In genomic region chr14:61461808-61462275, GRCh38 we compare ENCODE assay signal across 8 cellular contexts.
A peak's percentile ranks its signal among the peaks of the same experiment; 100 is the strongest.
DNase-seq lines count a peak whose midpoint lies in the region; ATAC-seq and TF ChIP-seq lines count a peak whose summit lies in the region.

No MANE protein-coding gene starts in this region.

- peak; percentile 60 for DNase-seq in activated naive CD4-positive, alpha-beta T cell treated with anti-CD3 and anti-CD28 coated beads for 36 hours
- no peak for DNase-seq in activated naive CD4-positive, alpha-beta T cell treated with Interleukin-2 at 50 U/mL for 16 hours
- DNase-seq in NCI-H748 treated with DMSO at 0.1 percent for 48 hours (lab: John Stamatoyannopoulos, UW) (peak; percentile 68), adipocyte (ENCODE audit: low read depth) (peak; percentile 90), left ventricle myocardium inferior (no peak), sciatic nerve (ENCODE audit: low spot score) (no peak)

- no peaks in the 10 kb centered on the region for H3K36me3 ChIP-seq in adipocyte (ENCODE audit: control insufficient read depth, insufficient read depth, low read length, severe bottlenecking)
- peaks cover 21% of the 10 kb centered on the region for H3K36me3 ChIP-seq in left ventricle myocardium inferior

- peak overlapping the region; percentile 93 for H3K27ac Mint-ChIP-seq in activated naive CD4-positive, alpha-beta T cell treated with anti-CD3 and anti-CD28 coated beads for 36 hours

- H3K9me3 ChIP-seq in adipocyte (ENCODE audit: control insufficient read depth, low read length) (peaks cover 7% of the 10 kb centered on the region), left ventricle myocardium inferior (replicated peaks) (peaks cover 7% of the 10 kb centered on the region)

- no peaks in the 10 kb centered on the region for H3K27me3 Mint-ChIP-seq in activated naive CD4-positive, alpha-beta T cell treated with anti-CD3 and anti-CD28 coated beads for 36 hours (ENCODE audit: low read depth)

- H3K4me1 Mint-ChIP-seq in activated naive CD4-positive, alpha-beta T cell treated with anti-CD3 and anti-CD28 coated beads for 36 hours (ENCODE audit: low read depth): peaks cover 71% of the 10 kb centered on the region

- H3K27ac ChIP-seq in left ventricle myocardium inferior (replicated peaks): peak overlapping the region; percentile 67

- peak; percentile 85 for TF ChIP-seq CTCF in left ventricle myocardium inferior (IDR thresholded peaks at IDR 0.05; ENCODE audit: borderline replicate concordance)

- intact Hi-C loops in activated naive CD4-positive, alpha-beta T cell treated with anti-CD3 and anti-CD28 coated beads for 36 hours (cut with micrococcal nuclease): loop anchor here (1.0 to 10.0 kb wide), 8 partner anchors 15 to 1813 kb away; partner anchors contain the start of gene HIF1A
- intact Hi-C loops in left ventricle myocardium inferior (cut with micrococcal nuclease): loop anchor here (2.0 to 5.0 kb wide), 2 partner anchors 270 to 375 kb away; no protein-coding TSS in a partner anchor
- intact Hi-C loops in sciatic nerve (cut with DNase I): loop anchor here (10.0 kb wide), 1 partner anchor 263 kb away; no protein-coding TSS in a partner anchor

- peak overlapping the region; percentile 27 for H3K4me3 Mint-ChIP-seq in activated naive CD4-positive, alpha-beta T cell treated with anti-CD3 and anti-CD28 coated beads for 36 hours

- peak; percentile 47 for ATAC-seq in HG03432 (IDR thresholded peaks at IDR 0.05; ENCODE audit: unreplicated experiment)
- ATAC-seq in sciatic nerve: peak; percentile 73
- ATAC-seq in HG03457 (IDR thresholded peaks at IDR 0.05; ENCODE audit: unreplicated experiment): no peak

- H3K9me3 Mint-ChIP-seq in activated naive CD4-positive, alpha-beta T cell treated with anti-CD3 and anti-CD28 coated beads for 36 hours: peaks cover 5% of the 10 kb centered on the region

- H3K4me1 ChIP-seq in adipocyte (ENCODE audit: control insufficient read depth, insufficient read depth, low read length): peaks cover 31% of the 10 kb centered on the region
- H3K4me1 ChIP-seq in left ventricle myocardium inferior: peaks cover 43% of the 10 kb centered on the region

- H3K27me3 ChIP-seq in adipocyte (replicated peaks; ENCODE audit: control insufficient read depth, insufficient read depth, low read length) (no peaks in the 10 kb centered on the region), left ventricle myocardium inferior (ENCODE audit: low read depth) (no peaks in the 10 kb centered on the region)

- peaks cover 72% of the 10 kb centered on the region for H3K36me3 Mint-ChIP-seq in activated naive CD4-positive, alpha-beta T cell treated with anti-CD3 and anti-CD28 coated beads for 36 hours (ENCODE audit: low read depth)

- no peak overlapping the region for H3K4me3 ChIP-seq in adipocyte (ENCODE audit: low read length)
- H3K4me3 ChIP-seq in left ventricle myocardium inferior: no peak overlapping the region

- CTCF ChIA-PET in activated naive CD4-positive, alpha-beta T cell treated with anti-CD3 and anti-CD28 coated beads for 36 hours (lab: Charles Lee): interaction anchor here (0.7 to 5.7 kb wide), 16 partner anchors 9 to 666 kb away, joined by 3 to 63 read pairs (median 4); no protein-coding TSS in a partner anchor

- peak overlapping the region; percentile 66 for H3K9ac ChIP-seq in adipocyte (ENCODE audit: low read length)

Comparison
In these comparisons a context has a peak if more than half of its experiments do, and no peak if none do; other contexts are left out.
1. DNase-seq: peak in activated naive CD4-positive, alpha-beta T cell treated with anti-CD3 and anti-CD28 coated beads for 36 hours (single experiment), NCI-H748 treated with DMSO at 0.1 percent for 48 hours (single experiment) and adipocyte (single experiment); none in activated naive CD4-positive, alpha-beta T cell treated with Interleukin-2 at 50 U/mL for 16 hours (single experiment), left ventricle myocardium inferior (single experiment) and sciatic nerve (single experiment).